ENCODE assay signal across 29 cellular contexts in the genomic region with DNA sequence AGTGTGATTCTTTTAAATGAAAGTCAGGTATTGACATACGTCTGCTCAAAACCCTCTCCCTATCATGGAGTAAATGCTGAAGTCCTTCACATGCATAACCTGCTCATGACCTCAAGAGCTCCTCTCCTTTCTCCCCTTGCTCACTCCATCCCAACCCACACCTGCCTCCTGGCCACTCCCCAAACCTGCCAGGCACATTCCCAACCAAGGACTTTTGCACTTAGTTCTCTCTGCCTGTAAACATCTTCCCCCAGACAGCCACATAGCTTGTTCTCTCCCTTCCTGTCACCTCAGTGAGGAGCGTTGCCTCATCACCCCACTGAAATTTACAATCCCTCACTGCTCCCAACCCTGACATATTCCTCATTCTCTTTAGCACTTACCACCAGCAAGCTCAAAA. TPM values are rescaled to one million over a fixed set of nuclear protein-coding genes. Genes with fewer than 3 reads are reported as not detected.
A peak's percentile ranks its signal among the peaks of the same experiment; 100 is the strongest.
DNase-seq lines count a peak whose midpoint lies in the region; ATAC-seq and TF ChIP-seq lines count a peak whose summit lies in the region.
"Had no signal": no experiment of that assay in that cellular context is flagged by ENCODE, and none has a peak within 500 bp of the region (broad histone marks: within the 10 kb centered on the region; RNA-seq: fewer than 3 reads in every experiment).

No MANE protein-coding gene starts in this region.

- H3K4me1 Mint-ChIP-seq in glutamatergic neuron (ENCODE audit: low read depth, unreplicated experiment), result no peaks in the 10 kb centered on the region

- ATAC-seq in Right ventricle myocardium inferior (peak; percentile 47), left lung (peak; percentile 19), HG03354 (IDR thresholded peaks at IDR 0.05; ENCODE audit: poor library complexity, severe bottlenecking, unreplicated experiment) (no peak)
- ATAC-seq: CD8-positive, alpha-beta T cell; gastrocnemius medialis; T-helper 17 cell had no signal

- no TSS peak for BruUV-seq in A673 (replicated peaks; lab: Mats Ljungman, UMichigan)

- H3K27me3 Mint-ChIP-seq in glutamatergic neuron (ENCODE audit: unreplicated experiment), result no peaks in the 10 kb centered on the region
- H3K27me3 Mint-ChIP-seq: activated naive CD8-positive, alpha-beta T cell treated with anti-CD3 and anti-CD28 coated beads for 36 hours; dendritic cell treated with granulocyte-macrophage colony-stimulating factor and Interleukin-4, amounts not matched to agents 40 ng/mL and 50 ng/mL, for 4 days; T-helper 17 cell had no signal

- H3K4me3 ChIP-seq in left lung (no peak overlapping the region), transverse colon (no peak overlapping the region), A673 (ENCODE audit: low read depth, low read length, poor library complexity, severe bottlenecking) (no peak overlapping the region)
- H3K4me3 ChIP-seq: ascending aorta, gastrocnemius medialis, prostate gland, stomach, thyroid gland had no signal

- WGBS in transverse colon (ENCODE audit: low coverage in 1 of 2), 2 donors, result 56 to 58% methylated on average over 2 of the region's 2 CpGs

- H3K9me3 ChIP-seq in left lung (no peaks in the 10 kb centered on the region), transverse colon (no peaks in the 10 kb centered on the region), A673 (ENCODE audit: low read depth, low read length, poor library complexity, severe bottlenecking) (no peaks in the 10 kb centered on the region)
- H3K9me3 ChIP-seq: ascending aorta, gastrocnemius medialis, prostate gland, stomach, thyroid gland had no signal

- no peak for TF ChIP-seq CTCF in glutamatergic neuron (IDR thresholded peaks at IDR 0.05; ENCODE audit: partially characterized antibody, unreplicated experiment)
- no peak for TF ChIP-seq CTCF in left lung (IDR thresholded peaks at IDR 0.05)
- no peak for TF ChIP-seq CTCF in transverse colon (IDR thresholded peaks at IDR 0.05)
- TF ChIP-seq CTCF in A673 (conservative IDR thresholded peaks at IDR 0.05; ENCODE audit: low read depth, low read length), result no peak

- H3K27me3 ChIP-seq in left lung (no peaks in the 10 kb centered on the region), transverse colon (no peaks in the 10 kb centered on the region), A673 (replicated peaks; ENCODE audit: insufficient read depth, low read depth, low read length, poor library complexity) (no peaks in the 10 kb centered on the region)
- H3K27me3 ChIP-seq: ascending aorta, gastrocnemius medialis, stomach, thyroid gland had no signal

- POLR2A ChIA-PET in A673 (lab: Charles Lee; ENCODE audit: low non-redundant PET), result interaction anchor here (0.6 kb wide), 1 partner anchor 255 kb away, joined by 5 read pairs; no protein-coding TSS in a partner anchor

- H3K36me3 Mint-ChIP-seq in glutamatergic neuron (ENCODE audit: unreplicated experiment), result peaks cover 4% of the 10 kb centered on the region

- TF ChIP-seq POLR2A in transverse colon (IDR thresholded peaks at IDR 0.05), result no peak

- intact Hi-C loops in Right ventricle myocardium inferior (cut with DNase I), result no loop called here
- intact Hi-C loops in cardiac septum (cut with DNase I), result no loop called here
- intact Hi-C loops in left lung (cut with DNase I), result no loop called here
- intact Hi-C loops in transverse colon (cut with DNase I; ENCODE audit: low total_unique reads), result no loop called here
- intact Hi-C loops in A673 (cut with micrococcal nuclease; ENCODE audit: unreplicated experiment), result no loop called here

- H3K9me3 Mint-ChIP-seq in glutamatergic neuron (ENCODE audit: unreplicated experiment), result no peaks in the 10 kb centered on the region
- H3K9me3 Mint-ChIP-seq: activated naive CD8-positive, alpha-beta T cell treated with anti-CD3 and anti-CD28 coated beads for 36 hours; CD8-positive, alpha-beta T cell; dendritic cell treated with granulocyte-macrophage colony-stimulating factor and Interleukin-4, amounts not matched to agents 40 ng/mL and 50 ng/mL, for 4 days had no signal

- peak overlapping the region; percentile 23 for H3K27ac Mint-ChIP-seq in glutamatergic neuron (ENCODE audit: unreplicated experiment)
- H3K27ac Mint-ChIP-seq: activated naive CD8-positive, alpha-beta T cell treated with anti-CD3 and anti-CD28 coated beads for 36 hours; CD8-positive, alpha-beta T cell; dendritic cell treated with granulocyte-macrophage colony-stimulating factor and Interleukin-4, amounts not matched to agents 40 ng/mL and 50 ng/mL, for 4 days; T-helper 17 cell had no signal

- in situ Hi-C loops in transverse colon (cut with MboI; ENCODE audit: low pct_ligation_motif_present in 1 of 4, low pct_unique_long_range_greater_than_20kb in 1 of 4, low sequenced_read_pairs in 3 of 4), result loop anchor here in 1 of 4 donors (25.0 kb wide), 1 partner anchor 294 kb away; no protein-coding TSS in a partner anchor

- H3K27ac ChIP-seq in left lung (no peak overlapping the region), transverse colon (peak overlapping the region in 3 of 4 donors; percentile 14 to 30 (median 21)), A673 (ENCODE audit: low read depth, low read length, poor library complexity, severe bottlenecking) (no peak overlapping the region)
- H3K27ac ChIP-seq: ascending aorta, gastrocnemius medialis, KMS-11, prostate gland, stomach, thyroid gland had no signal

- CTCF ChIA-PET in A673 (lab: Charles Lee), result no interaction called here

- no peak for TF ChIP-seq EP300 in transverse colon (IDR thresholded peaks at IDR 0.05; ENCODE audit: low read depth)

- H3K4me1 ChIP-seq in left lung (no peaks in the 10 kb centered on the region), transverse colon (peaks cover 0 to 3% (median 0%) of the 10 kb centered on the region in 4 donors), A673 (ENCODE audit: insufficient read depth, low read length, poor library complexity, severe bottlenecking) (no peaks in the 10 kb centered on the region)
- H3K4me1 ChIP-seq: ascending aorta, prostate gland, thyroid gland had no signal

- H3K36me3 ChIP-seq in left lung (peaks cover 0 to 22% of the 10 kb centered on the region in 2 donors), transverse colon (peaks cover 0 to 17% (median 7%) of the 10 kb centered on the region in 4 donors), A673 (ENCODE audit: insufficient read depth, low read length, poor library complexity, severe bottlenecking) (peaks cover 12% of the 10 kb centered on the region)

- no peak for DNase-seq in Right ventricle myocardium inferior (ENCODE audit: missing footprints)
- DNase-seq in cardiac septum (ENCODE audit: low spot score), result no peak
- no peak for DNase-seq in glutamatergic neuron
- no peak for DNase-seq in left lung
- peak; percentile 41 for DNase-seq in transverse colon
- DNase-seq in NCI-H524 treated with DMSO at 0.1 percent for 48 hours (lab: John Stamatoyannopoulos, UW), result no peak
- no peak for DNase-seq in A673 (ENCODE audit: low spot score)
- DNase-seq: activated CD8-positive, alpha-beta memory T cell treated with anti-CD3 and anti-CD28 coated beads for 24 hours; activated effector memory CD4-positive, alpha-beta T cell treated with Interleukin-2 at 50 U/mL for 16 hours; activated naive CD8-positive, alpha-beta T cell treated with anti-CD3 and anti-CD28 coated beads for 36 hours; AML-193; CD8-positive, alpha-beta T cell; central memory CD4-positive, alpha-beta T cell; DMS79; gastrocnemius medialis; GF-D8; HCEC 1CT; MM.1S; NCI-H1417 treated with DMSO at 0.1 percent for 48 hours; NCI-H2081; NCI-H226; stomach; T-helper 17 cell had no signal

- H3K4me3 Mint-ChIP-seq in glutamatergic neuron (ENCODE audit: unreplicated experiment), result no peak overlapping the region
- H3K4me3 Mint-ChIP-seq: activated naive CD8-positive, alpha-beta T cell treated with anti-CD3 and anti-CD28 coated beads for 36 hours; CD8-positive, alpha-beta T cell; dendritic cell treated with granulocyte-macrophage colony-stimulating factor and Interleukin-4, amounts not matched to agents 40 ng/mL and 50 ng/mL, for 4 days had no signal

RNA-seq across cellular contexts. Expression of a gene that starts 8.7 kb away (rescaled TPM):
- total RNA-seq in Right ventricle myocardium inferior, result 15.9 TPM
- total RNA-seq in cardiac septum, result 14.2 TPM
- 15.8 TPM for total RNA-seq in glutamatergic neuron (ENCODE audit: unreplicated experiment)
- 10 to 100 TPM in 1 of 2 donors, 1 to 10 TPM in 1; 5.2 to 11.3 TPM for total RNA-seq in left lung
- total RNA-seq in transverse colon, result 10 to 100 TPM in 2 of 4 donors, not detected in 2; 26.6 to 27.9 TPM
- 10.0 and 11.9 TPM in 2 replicates for total RNA-seq in A673 (2021)

RNA-seq across cellular contexts. Expression of a gene that starts 33.9 kb away (rescaled TPM):
- total RNA-seq in Right ventricle myocardium inferior, result 12.0 TPM
- total RNA-seq in cardiac septum, result 14.8 TPM
- total RNA-seq in glutamatergic neuron (ENCODE audit: unreplicated experiment), result 41.3 TPM
- 10 to 100 TPM; 16.6 to 18.5 TPM for total RNA-seq in left lung
- total RNA-seq in transverse colon, result 100 to 1,000 TPM in 1 of 4 donors, 10 to 100 TPM in 2, 1 to 10 TPM in 1; 8.8 to 111 (median 60.8) TPM
- 26.2 and 32.5 TPM in 2 replicates for total RNA-seq in A673 (2021)

Comparison
In these comparisons a context has a peak if more than half of its experiments do, and no peak if none do; other contexts are left out.
1. H3K27ac ChIP-seq: peak in transverse colon (3 of 4); none in left lung (0 of 2) and A673 (single experiment).